In genomic region chr14:90866822-90867221, GRCh38 we compare ENCODE assay signal across 27 cellular contexts.
"Had no signal": no experiment of that assay in that cellular context is flagged by ENCODE, and none has a peak within 500 bp of the region (broad histone marks: within the 10 kb centered on the region; RNA-seq: fewer than 3 reads in every experiment).

No MANE protein-coding gene starts in this region.

- H3K4me3 ChIP-seq: colonic mucosa, esophagus squamous epithelium, gastroesophageal sphincter had no signal

- H3K27me3 ChIP-seq: brain microvascular endothelial cell, colonic mucosa, esophagus squamous epithelium, gastroesophageal sphincter had no signal

- DNase-seq: activated B cell treated with CpG ODN at 0.5 μM for 24 hours; activated CD4-positive, alpha-beta T cell treated with anti-CD3 and anti-CD28 coated beads for 48 hours; activated CD4-positive, alpha-beta T cell treated with anti-CD3 and anti-CD28 coated beads, Interleukin-2, amount 50 U/mL, for 1 hour; activated CD4-positive, alpha-beta T cell treated with anti-CD3 and anti-CD28 coated beads, Interleukin-2, amount 50 U/mL, for 48 hours; activated CD8-positive, alpha-beta memory T cell treated with anti-CD3 and anti-CD28 coated beads for 24 hours; activated CD8-positive, alpha-beta T cell treated with anti-CD3 and anti-CD28 coated beads for 36 hours; activated effector memory CD4-positive, alpha-beta T cell treated with Interleukin-2 at 50 U/mL for 16 hours; activated gamma-delta T cell treated with Interleukin-2 at 50 U/mL for 16 hours; activated naive CD4-positive, alpha-beta T cell treated with anti-CD3 and anti-CD28 coated beads, Interleukin-2, amount 50 U/mL, for 16 hours; activated naive CD4-positive, alpha-beta T cell treated with Interleukin-2 at 50 U/mL for 16 hours; activated T-cell treated with anti-CD3 and anti-CD28 coated beads, Interleukin-2, amount 50 U/mL, for 4 hours; amniotic stem cell; anterior cingulate cortex; brain microvascular endothelial cell; caudate nucleus; cerebellar nuclear complex; colonic mucosa; effector CD8-positive, alpha-beta T cell; esophagus squamous epithelium; foreskin melanocyte; T-cell; T1000; WERI-Rb-1 had no signal

- H3K36me3 ChIP-seq: brain microvascular endothelial cell, colonic mucosa, esophagus squamous epithelium, WERI-Rb-1 had no signal

- H3K4me1 ChIP-seq: colonic mucosa had no signal

- H3K9me3 ChIP-seq: colonic mucosa, esophagus squamous epithelium, gastroesophageal sphincter had no signal

- H3K27ac ChIP-seq: brain microvascular endothelial cell, colonic mucosa, epithelial cell of prostate, esophagus squamous epithelium, WERI-Rb-1 had no signal

- ATAC-seq: activated CD4-positive, CD25-positive, alpha-beta regulatory T cell treated with anti-CD3 and anti-CD28 coated beads, Interleukin-2, amount 50 U/mL, for 24 hours; activated CD8-positive, alpha-beta T cell treated with anti-CD3 and anti-CD28 coated beads for 36 hours; activated T-cell treated with anti-CD3 and anti-CD28 coated beads, Interleukin-2, amount 50 U/mL, for 4 hours; activated T-helper 17 cell treated with anti-CD3 and anti-CD28 coated beads, Interleukin-2, amount 50 U/mL, for 72 hours; gastroesophageal sphincter; T-cell had no signal
